11 cellular contexts compared by ENCODE assay signal in the genomic region with DNA sequence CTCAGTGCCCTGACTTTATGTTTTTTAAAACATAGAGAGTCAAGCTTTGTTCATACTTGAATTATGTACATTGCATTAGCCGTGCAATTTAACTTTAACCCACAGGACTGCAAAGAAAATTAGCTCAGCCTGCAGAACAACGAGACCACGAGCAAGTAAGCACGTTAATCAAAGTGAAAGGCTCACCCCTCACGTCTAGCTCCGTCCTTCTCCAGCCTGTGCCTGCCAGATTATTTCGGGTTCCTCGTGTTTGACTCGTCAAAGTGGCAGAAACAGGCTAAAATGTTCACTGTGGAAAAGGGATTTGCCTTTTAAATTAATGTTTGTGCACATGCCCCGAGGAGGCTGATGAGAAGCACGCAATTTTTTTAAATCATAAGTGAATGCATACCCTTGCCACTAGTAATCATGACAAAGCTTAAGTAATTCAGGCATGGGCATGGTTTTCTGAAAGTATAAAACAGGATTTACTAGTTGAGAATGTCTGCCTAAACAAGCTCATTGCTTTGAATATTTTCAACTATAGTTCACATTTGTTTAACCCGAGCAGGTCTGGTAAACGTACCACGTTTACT. TPM values are rescaled to one million over a fixed set of nuclear protein-coding genes. Genes with fewer than 3 reads are reported as not detected.
DNase-seq lines count a peak whose midpoint lies in the region; ATAC-seq and TF ChIP-seq lines count a peak whose summit lies in the region.
"Had no signal": no experiment of that assay in that cellular context is flagged by ENCODE, and none has a peak within 500 bp of the region (broad histone marks: within the 10 kb centered on the region; RNA-seq: fewer than 3 reads in every experiment).

No MANE protein-coding gene starts in this region.

- TF ChIP-seq CTCF in RWPE1 (conservative IDR thresholded peaks at IDR 0.05; ENCODE audit: low read depth), result no peak

- H3K27me3 ChIP-seq in adipocyte (replicated peaks; ENCODE audit: control insufficient read depth, insufficient read depth, low read length), result no peaks in the 10 kb centered on the region

- H3K27ac ChIP-seq in urinary bladder (ENCODE audit: low read depth) (peak overlapping the region; percentile 35), RWPE1 (no peak overlapping the region)

- H3K36me3 ChIP-seq in adipocyte (ENCODE audit: control insufficient read depth, insufficient read depth, low read length, severe bottlenecking), result peaks cover 25% of the 10 kb centered on the region
- peaks cover 2% of the 10 kb centered on the region for H3K36me3 ChIP-seq in urinary bladder (ENCODE audit: insufficient read depth)

- peak overlapping the region; percentile 50 for H3K9ac ChIP-seq in adipocyte (ENCODE audit: low read length)

- peak overlapping the region; percentile 81 for H3K4me3 ChIP-seq in adipocyte (ENCODE audit: low read length)
- H3K4me3 ChIP-seq in urinary bladder (ENCODE audit: low read depth, low read length), result no peak overlapping the region
- H3K4me3 ChIP-seq: A549 had no signal

- ATAC-seq in GM19023 (IDR thresholded peaks at IDR 0.05; ENCODE audit: unreplicated experiment) (no peak), GM21381 (IDR thresholded peaks at IDR 0.05; ENCODE audit: unreplicated experiment) (no peak)
- ATAC-seq: activated T-cell treated with anti-CD3 and anti-CD28 coated beads, Interleukin-2, amount 50 U/mL, for 72 hours; Panc1 had no signal

- DNase-seq in NCI-H1694 treated with DMSO at 0.1 percent for 48 hours (lab: John Stamatoyannopoulos, UW), result peak; percentile 55
- no peak for DNase-seq in NCI-H1694 (lab: John Stamatoyannopoulos, UW)
- DNase-seq in adipocyte (ENCODE audit: low read depth), result peak; percentile 75
- peak; percentile 44 for DNase-seq in left kidney (ENCODE audit: low read depth, low spot score)
- DNase-seq in RWPE1 (ENCODE audit: low spot score), result no peak
- DNase-seq: activated T-cell treated with anti-CD3 and anti-CD28 coated beads, Interleukin-2, amount 50 U/mL, for 72 hours had no signal

- POLR2A ChIA-PET in RWPE1 (lab: Yijun Ruan, JAX; ENCODE audit: low non-redundant PET), result no interaction called here

- 24% methylated on average over 14 of the region's 14 CpGs for WGBS in urinary bladder

- H3K4me1 ChIP-seq in adipocyte (ENCODE audit: control insufficient read depth, insufficient read depth, low read length) (peaks cover 32% of the 10 kb centered on the region), urinary bladder (ENCODE audit: insufficient read depth) (no peaks in the 10 kb centered on the region)

- CTCF ChIA-PET in RWPE1 (lab: Yijun Ruan, JAX), result interaction anchor here (0.6 to 1.2 kb wide), 4 partner anchors 23 to 1518 kb away, joined by 3 to 5 read pairs (median 4); no protein-coding TSS in a partner anchor

- H3K9me3 ChIP-seq in adipocyte (ENCODE audit: control insufficient read depth, low read length), result no peaks in the 10 kb centered on the region
- H3K9me3 ChIP-seq: A549 had no signal

RNA-seq across cellular contexts. Expression of a gene that starts 15.3 kb away (rescaled TPM):
- 124 TPM for total RNA-seq in urinary bladder
- 42.4 TPM for polyA plus RNA-seq in urinary bladder

Comparison
In these comparisons a context has a peak if more than half of its experiments do, and no peak if none do; other contexts are left out.
1. DNase-seq: peak in NCI-H1694 treated with DMSO at 0.1 percent for 48 hours (single experiment), adipocyte (single experiment) and left kidney (single experiment); none in NCI-H1694 (single experiment) and RWPE1 (single experiment).